ENCODE assay signal across 27 cellular contexts in the genomic region with DNA sequence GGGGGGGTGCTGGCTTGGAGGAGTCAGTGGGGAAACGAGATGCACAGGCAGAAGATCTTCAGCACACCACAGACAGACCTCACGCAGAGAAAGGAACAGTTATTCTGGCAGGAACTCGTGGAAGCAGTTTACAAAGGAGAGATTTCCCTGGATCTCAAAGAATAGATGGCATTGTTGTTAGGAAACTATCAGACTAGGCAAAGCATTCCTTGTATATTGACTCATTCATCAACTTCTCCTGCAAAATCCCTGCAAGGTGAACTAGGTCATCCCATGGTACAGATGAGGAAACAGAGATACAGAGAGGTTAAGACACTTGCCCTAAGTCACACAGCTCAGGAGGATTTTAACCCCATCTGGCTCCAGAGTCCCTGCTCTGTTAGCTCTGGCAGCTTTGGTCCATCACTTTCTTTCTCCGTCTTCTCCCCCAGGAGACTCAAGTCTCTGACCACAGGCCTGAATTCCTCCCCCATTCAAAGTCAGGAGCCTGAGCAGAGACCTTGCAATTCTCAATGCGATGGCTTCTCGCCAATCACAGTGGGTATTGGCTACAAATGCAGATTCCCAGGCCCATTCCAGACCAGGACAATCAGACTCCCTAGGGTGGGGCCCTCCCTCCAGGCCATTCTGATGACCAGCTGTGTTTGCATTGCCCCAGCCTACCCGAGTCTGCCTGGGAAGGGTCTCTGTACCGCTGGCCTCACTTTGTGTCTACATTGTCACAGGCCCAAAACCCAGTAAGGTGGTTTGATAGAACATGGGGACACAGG. TPM values are rescaled to one million over a fixed set of nuclear protein-coding genes. Genes with fewer than 3 reads are reported as not detected.
DNase-seq lines count a peak whose midpoint lies in the region; ATAC-seq, FAIRE-seq and TF ChIP-seq lines count a peak whose summit lies in the region.
"Had no signal": no experiment of that assay in that cellular context is flagged by ENCODE, and none has a peak within 500 bp of the region (broad histone marks: within the 10 kb centered on the region; RNA-seq: fewer than 3 reads in every experiment).

No MANE protein-coding gene starts in this region.

- TF ChIP-seq POLR2A in HepG2 (IDR thresholded peaks at IDR 0.05; ENCODE audit: insufficient read depth in 1 of 2, low read depth in 2 of 2, low read length in 2 of 2), result no peak
- no peak for TF ChIP-seq POLR2A in right lobe of liver (IDR thresholded peaks at IDR 0.05)

- H3K4me1 ChIP-seq in HepG2 (ENCODE audit: insufficient read depth, low read length) (peaks cover 21% of the 10 kb centered on the region), right lobe of liver (peaks cover 0 to 19% (median 9%) of the 10 kb centered on the region in 4 donors), foreskin keratinocyte (no peaks in the 10 kb centered on the region)
- H3K4me1 ChIP-seq: gastrocnemius medialis, lower lobe of right lung had no signal

- no peak for TF ChIP-seq RAD21 in HepG2 (CRISPR knock-in tag; IDR thresholded peaks at IDR 0.05)

- intact Hi-C loops in HepG2 (cut with micrococcal nuclease; ENCODE audit: unreplicated experiment), result loop anchor here (5.0 kb wide), 3 partner anchors 57 to 568 kb away; a partner anchor contains a TSS
- intact Hi-C loops in right lobe of liver (cut with DNase I), result loop anchor here in 1 of 2 donors (5.0 kb wide), 1 partner anchor 112 kb away; no protein-coding TSS in a partner anchor

- H3K79me2 ChIP-seq in HepG2 (ENCODE audit: insufficient read depth, low read length), result no peaks in the 10 kb centered on the region

- no peak overlapping the region for H3K27ac ChIP-seq in HepG2 (ENCODE audit: extremely low read length, insufficient read depth, low read length)
- no peak overlapping the region for H3K27ac ChIP-seq in right lobe of liver
- no peak overlapping the region for H3K27ac ChIP-seq in foreskin keratinocyte
- H3K27ac ChIP-seq: gastrocnemius medialis, lower lobe of right lung, SJSA1, transverse colon had no signal

- peak; percentile 27 for DNase-seq in HepG2 (ENCODE audit: low spot score)
- DNase-seq in right lobe of liver, result no peak
- peak; percentile 55 for DNase-seq in SW480 (ENCODE audit: low spot score)
- DNase-seq in foreskin keratinocyte, result peak; percentile 22 to 49
- no peak for DNase-seq in LoVo (ENCODE audit: low spot score)
- no peak for DNase-seq in NCI-H82 (lab: John Stamatoyannopoulos, UW)
- DNase-seq in GM19238 (ENCODE audit: insufficient read length, low spot score), result no peak
- DNase-seq: activated CD4-positive, alpha-beta T cell treated with anti-CD3 and anti-CD28 coated beads, Interleukin-2, amount 10 ng/mL, durations not matched to agents 24 days and 14 days; Calu3; cerebellar nuclear complex; erythroblast; gastrocnemius medialis; islet precursor cell; lower lobe of right lung; NCI-H1436 treated with DMSO at 0.1 percent for 48 hours; NCI-H2171 treated with DMSO at 0.1 percent for 48 hours; NCI-H774; nucleus accumbens; PC-3; stimulated activated CD4-positive, alpha-beta T cell treated with anti-CD3 and anti-CD28 coated beads, Interleukin-4, amount 100 ng/mL, for 24 hours; transverse colon had no signal

- H3K4me2 ChIP-seq in HepG2 (ENCODE audit: low read depth, low read length), result no peak overlapping the region
- H3K4me2 ChIP-seq: GM23338 had no signal

- POLR2A ChIA-PET in HepG2 (lab: Yijun Ruan, JAX), result interaction anchor here (2.1 kb wide), 1 partner anchor 267 kb away, joined by 12 read pairs; a partner anchor contains a TSS

- no TSS peak for BruUV-seq in HepG2 (replicated peaks; lab: Mats Ljungman, UMichigan)

- TF ChIP-seq EP300 in HepG2 (IDR thresholded peaks at IDR 0.05; ENCODE audit: low read depth in 2 of 2, low read length in 2 of 2), result no peak
- TF ChIP-seq EP300 in HepG2 (CRISPR knock-in tag; IDR thresholded peaks at IDR 0.05; ENCODE audit: borderline replicate concordance), result no peak

- FAIRE-seq in HepG2 (lab: Jason Lieb, UNC), result no peak
- FAIRE-seq: A204.1, astrocyte had no signal

- H3K9me3 ChIP-seq in HepG2 (ENCODE audit: low read length) (no peaks in the 10 kb centered on the region), right lobe of liver (no peaks in the 10 kb centered on the region)
- H3K9me3 ChIP-seq: gastrocnemius medialis, lower lobe of right lung, SJSA1, transverse colon had no signal

- H3K4me3 ChIP-seq in HepG2 (replicated peaks in 1 of 3; ENCODE audit: insufficient read depth in 1 of 3, low read depth in 2 of 3, low read length in 3 of 3) (no peak overlapping the region), right lobe of liver (no peak overlapping the region)
- H3K4me3 ChIP-seq: gastrocnemius medialis, GM23338, lower lobe of right lung, SJSA1, transverse colon had no signal

- ATAC-seq in HepG2 (no peak), right lobe of liver (no peak), foreskin keratinocyte (peak; percentile 10), GM18520 (IDR thresholded peaks at IDR 0.05; ENCODE audit: unreplicated experiment) (no peak)
- ATAC-seq: activated naive CD4-positive, alpha-beta T cell treated with anti-CD3 and anti-CD28 coated beads, Interleukin-2, amount 50 U/mL, for 72 hours; gastrocnemius medialis; GM23338; lower lobe of right lung; PC-3 had no signal

- no peak overlapping the region for H2AFZ ChIP-seq in HepG2 (ENCODE audit: low read length)
- H2AFZ ChIP-seq: GM23338 had no signal

- in situ Hi-C loops in HepG2 (cut with HindIII; ENCODE audit: extremely low pct_ligation_motif_present, low pct_unique_long_range_greater_than_20kb), result loop anchor here (5.0 to 10.0 kb wide), 2 partner anchors 112 to 284 kb away; no protein-coding TSS in a partner anchor

- H3K36me3 ChIP-seq in HepG2 (replicated peaks in 1 of 2; ENCODE audit: control insufficient read depth in 1 of 2, insufficient read depth in 2 of 2, low read length in 2 of 2), result no peaks in the 10 kb centered on the region
- H3K36me3 ChIP-seq in right lobe of liver, result no peaks in the 10 kb centered on the region
- H3K36me3 ChIP-seq: gastrocnemius medialis, lower lobe of right lung, SJSA1, transverse colon had no signal

- CTCF ChIA-PET in HepG2 (lab: Yijun Ruan, JAX; ENCODE audit: low intra/inter-chr PET ratio, low total read pairs), result interaction anchor here (1.1 to 3.2 kb wide), 2 partner anchors 111 to 184 kb away, joined by 3 to 68 read pairs; no protein-coding TSS in a partner anchor

- TF ChIP-seq CTCF in HepG2 (CRISPR knock-in tag; IDR thresholded peaks at IDR 0.05), result no peak
- no peak for TF ChIP-seq CTCF in right lobe of liver (IDR thresholded peaks at IDR 0.05)
- no peak for TF ChIP-seq CTCF in foreskin keratinocyte (conservative IDR thresholded peaks at IDR 0.05)

- no peak overlapping the region for H3K9ac ChIP-seq in HepG2 (ENCODE audit: insufficient read depth, low read depth, low read length)

- WGBS in HepG2 (ENCODE audit: low lambda C conversion rate), result 46% methylated on average over 8 of the region's 8 CpGs
- WGBS in right lobe of liver (ENCODE audit: insufficient coverage, low coverage, low lambda C conversion rate, missing lambda C conversion rate), result 77% methylated on average over 5 of the region's 8 CpGs

- H4K20me1 ChIP-seq in HepG2 (ENCODE audit: insufficient read depth, low read length), result no peaks in the 10 kb centered on the region

- H3K27me3 ChIP-seq in HepG2 (ENCODE audit: control insufficient read depth in 1 of 2, insufficient read depth in 2 of 2, low read length in 2 of 2) (peaks cover 0 to 4% of the 10 kb centered on the region in 2 experiments; a peak in 3 of 5 replicates), right lobe of liver (no peaks in the 10 kb centered on the region), foreskin keratinocyte (peaks cover 14% of the 10 kb centered on the region)
- H3K27me3 ChIP-seq: SJSA1 had no signal

TF ChIP-seq in HepG2, 621 proteins besides CTCF, POLR2A, EP300 and RAD21 (continues in another document):
- TF ChIP-seq ZNF768 (CRISPR knock-in tag; IDR thresholded peaks at IDR 0.05), result peak; percentile 95

RNA-seq across cellular contexts. Expression of a gene that starts 56.4 kb away (rescaled TPM):
- total RNA-seq in HepG2 (2016; rRNA removed; fragmentation: Illumina TruSeq; extraction: Trizol), result 141 and 186 TPM in 2 replicates
- 30.0 and 32.3 TPM in 2 replicates for total RNA-seq in HepG2 (2016; cell fraction: cytosol; rRNA removed; fragmentation: Illumina TruSeq; extraction: Trizol; ENCODE audit: low read depth)
- total RNA-seq in HepG2 (2016; cell fraction: insoluble cytoplasmic fraction; rRNA removed; fragmentation: Illumina TruSeq; extraction: Trizol), result 139 and 174 TPM in 2 replicates
- 118 and 119 TPM in 2 replicates for total RNA-seq in HepG2 (2016; cell fraction: membrane; rRNA removed; fragmentation: Illumina TruSeq; extraction: Trizol)
- 60.6 and 72.1 TPM in 2 replicates for total RNA-seq in HepG2 (2016; cell fraction: nucleus; rRNA removed; fragmentation: Illumina TruSeq; extraction: Trizol)
- 80.1 and 95.5 TPM in 2 replicates for polyA plus RNA-seq in HepG2 (2011; rRNA removed)
- polyA plus RNA-seq in HepG2 (2011; cell fraction: cytosol; rRNA removed), result 121 and 137 TPM in 2 replicates
- polyA plus RNA-seq in HepG2 (2011; cell fraction: nucleus; rRNA removed), result 61.9 and 67.8 TPM in 2 replicates
- polyA plus RNA-seq in HepG2 (2012), result 113 and 128 TPM in 2 replicates
- 48.2 and 51.8 TPM in 2 replicates for polyA plus RNA-seq in HepG2 (2016; cell fraction: cytosol; fragmentation: Illumina TruSeq; extraction: Trizol; ENCODE audit: low read depth)
- 322 and 369 TPM in 2 replicates for polyA plus RNA-seq in HepG2 (2016; cell fraction: insoluble cytoplasmic fraction; fragmentation: Illumina TruSeq; extraction: Trizol; ENCODE audit: low read depth)
- 139 and 153 TPM in 2 replicates for polyA plus RNA-seq in HepG2 (2016; cell fraction: membrane; fragmentation: Illumina TruSeq; extraction: Trizol; ENCODE audit: low read depth)
- 125 and 129 TPM in 2 replicates for polyA plus RNA-seq in HepG2 (2016; cell fraction: nucleus; fragmentation: Illumina TruSeq; extraction: Trizol; ENCODE audit: insufficient read depth, low read depth)
- 155 and 250 TPM in 2 replicates for polyA minus RNA-seq in HepG2 (2011; rRNA and poly(A)+ RNA removed; ENCODE audit: low replicate concordance)
- polyA minus RNA-seq in HepG2 (2011; cell fraction: cytosol; rRNA and poly(A)+ RNA removed), result 71.1 and 86.5 TPM in 2 replicates
- 45.8 and 58.4 TPM in 2 replicates for polyA minus RNA-seq in HepG2 (2011; cell fraction: nucleus; rRNA and poly(A)+ RNA removed)
- 100 to 1,000 TPM in 1 of 6 experiments, 10 to 100 TPM in 5; 43.7 to 148 (median 59.1) TPM for total RNA-seq in right lobe of liver
- total RNA-seq in foreskin keratinocyte, result 91.8 and 109 TPM in 2 replicates
- polyA plus RNA-seq in foreskin keratinocyte, result 83.9 and 86.1 TPM in 2 replicates

Comparison
In these comparisons a context has a peak if more than half of its experiments do, and no peak if none do; other contexts are left out.
1. DNase-seq: peak in HepG2 (single experiment), SW480 (single experiment) and foreskin keratinocyte (2 of 2); none in right lobe of liver (0 of 3), LoVo (single experiment), NCI-H82 (single experiment) and GM19238 (single experiment).